In the genomic region with DNA sequence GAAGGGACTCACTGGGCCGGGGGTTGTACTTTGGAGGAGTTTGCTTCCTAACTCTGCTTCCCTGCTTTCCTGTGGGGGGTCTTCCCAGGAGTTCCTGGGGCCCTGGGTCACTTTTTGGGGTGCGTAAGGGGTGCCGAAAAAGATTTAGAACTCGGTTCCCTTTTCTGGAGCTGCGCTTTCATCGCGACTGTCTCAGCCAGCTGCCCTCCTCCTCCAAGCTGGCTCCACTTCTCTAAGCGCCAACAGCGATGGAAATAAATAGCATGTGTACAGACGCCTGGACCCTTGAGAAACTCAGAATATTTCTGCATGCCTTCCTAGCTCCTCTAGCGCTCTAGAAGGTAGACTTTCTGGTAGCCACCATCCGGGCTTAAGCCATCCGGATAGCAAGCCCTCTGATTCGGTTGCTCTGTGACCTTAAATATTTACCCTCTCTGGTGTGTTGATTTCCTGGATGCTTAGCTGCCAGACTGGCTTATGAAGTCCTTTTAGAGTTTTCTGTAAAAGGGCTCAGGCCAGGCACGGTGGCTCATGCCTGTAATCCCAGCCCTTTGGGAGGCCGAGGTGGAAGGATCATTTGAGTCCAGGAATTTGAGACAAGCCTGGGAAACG, we compare ENCODE assay signal across 11 cellular contexts. TPM values are rescaled to one million over a fixed set of nuclear protein-coding genes. Genes with fewer than 3 reads are reported as not detected.
DNase-seq lines count a peak whose midpoint lies in the region; ATAC-seq, FAIRE-seq and TF ChIP-seq lines count a peak whose summit lies in the region.
"Not testable (repeated sequence)": the region's sequence is repeated elsewhere in the genome, so short reads cannot be mapped to it uniquely, and the experiment has no call there.
"Had no signal": no experiment of that assay in that cellular context is flagged by ENCODE, and none has a peak within 500 bp of the region (broad histone marks: within the 10 kb centered on the region; RNA-seq: fewer than 3 reads in every experiment).

No MANE protein-coding gene starts in this region.

- H3K27ac ChIP-seq in A549; OCI-LY7 (ENCODE audit: low read depth, low read length, poor library complexity, severe bottlenecking); GM12878 (ENCODE audit: control insufficient read depth, insufficient read depth); heart left ventricle; right lobe of liver: not testable (repeated sequence)

- intact Hi-C loops in OCI-LY7 (cut with micrococcal nuclease; ENCODE audit: unreplicated experiment); GM12878 (cut with micrococcal nuclease; ENCODE audit: unreplicated experiment); heart left ventricle (cut with DNase I); right lobe of liver (cut with DNase I): not testable (repeated sequence)

- not testable (repeated sequence) for TF ChIP-seq RAD21 in A549 (conservative IDR thresholded peaks at IDR 0.05 in 1 of 2, IDR thresholded peaks at IDR 0.05 in 1 of 2); GM12878 (IDR thresholded peaks at IDR 0.05; ENCODE audit: insufficient read depth, low read depth, low read length)

- not testable (repeated sequence) for H3K27ac Mint-ChIP-seq in stimulated activated memory B cell treated with anti-CD40 and anti-IgM and Interleukin-4, amounts not matched to agents 10 μg/mL and 1 μg/mL and 100 μg/mL, for 72 hours

- SMC1A ChIA-PET in GM12878 (lab: Charles Lee; ENCODE audit: uncharacterized antibody, unreplicated experiment) = not testable (repeated sequence)

- not testable (repeated sequence) for FAIRE-seq in A549 (lab: Jason Lieb, UNC); GM12878 (lab: Jason Lieb, UNC)
- peak; percentile 18 for FAIRE-seq in GM19239 (lab: Jason Lieb, UNC)

- not testable (repeated sequence) for H3K9me2 ChIP-seq in OCI-LY7 (ENCODE audit: insufficient read depth, low read length)

- not testable (repeated sequence) for H3K36me3 ChIP-seq in OCI-LY7 (ENCODE audit: insufficient read depth, low read length); GM12878 (ENCODE audit: control insufficient read depth in 2 of 2, insufficient read depth in 2 of 2, low read length in 1 of 2); heart left ventricle; right lobe of liver

- H3K9me3 Mint-ChIP-seq in stimulated activated memory B cell treated with anti-CD40 and anti-IgM and Interleukin-4, amounts not matched to agents 10 μg/mL and 1 μg/mL and 100 μg/mL, for 72 hours = not testable (repeated sequence)

- ATAC-seq in A549 = peak; percentile 27 to 36; a peak in 5 of 6 replicates
- ATAC-seq in HG02588 (IDR thresholded peaks at IDR 0.05; ENCODE audit: unreplicated experiment) = peak; percentile 2
- peak; percentile 38 for ATAC-seq in GM12878
- ATAC-seq in heart left ventricle = peak in 3 of 4 donors; percentile 3 to 33 (median 17)
- peak; percentile 49 to 68 (median 62) for ATAC-seq in right lobe of liver
- ATAC-seq in stimulated activated memory B cell treated with anti-CD40 and anti-IgM and Interleukin-4, amounts not matched to agents 10 μg/mL and 1 μg/mL and 100 μg/mL, for 72 hours = peak; percentile 52

- not testable (repeated sequence) for H3K9me3 ChIP-seq in A549; OCI-LY7 (ENCODE audit: low read length); GM12878 (replicated peaks; ENCODE audit: control insufficient read depth, insufficient read depth, low read length); heart left ventricle; right lobe of liver

- TF ChIP-seq CTCF in A549 (IDR thresholded peaks at IDR 0.05); OCI-LY7 (conservative IDR thresholded peaks at IDR 0.05; ENCODE audit: low read length); GM12878 (IDR thresholded peaks at IDR 0.05 in 2 of 3, conservative IDR thresholded peaks at IDR 0.05 in 1 of 3; ENCODE audit: control insufficient read depth in 2 of 3, extremely low read depth in 1 of 3, insufficient read depth in 1 of 3, low read depth in 3 of 3, low read length in 3 of 3); heart left ventricle (IDR thresholded peaks at IDR 0.05); right lobe of liver (IDR thresholded peaks at IDR 0.05): not testable (repeated sequence)

- not testable (repeated sequence) for H4K20me1 ChIP-seq in OCI-LY7 (ENCODE audit: insufficient read depth, low read length); GM12878 (ENCODE audit: control insufficient read depth, insufficient read depth)

- H3K4me1 ChIP-seq in A549 = peaks cover 26% of the 10 kb centered on the region
- H3K4me1 ChIP-seq in OCI-LY7 (ENCODE audit: insufficient read depth, low read length, poor library complexity, severe bottlenecking); GM12878 (ENCODE audit: control insufficient read depth, insufficient read depth, low read length); heart left ventricle; right lobe of liver: not testable (repeated sequence)

- not testable (repeated sequence) for TF ChIP-seq POLR2A in A549 (IDR thresholded peaks at IDR 0.05; ENCODE audit: low read length); GM12878 (IDR thresholded peaks at IDR 0.05; ENCODE audit: low read depth, low read length); heart left ventricle (IDR thresholded peaks at IDR 0.05); right lobe of liver (IDR thresholded peaks at IDR 0.05)

- not testable (repeated sequence) for TF ChIP-seq EP300 in A549 (IDR thresholded peaks at IDR 0.05); GM12878 (IDR thresholded peaks at IDR 0.05; ENCODE audit: borderline replicate concordance in 1 of 2, control insufficient read depth in 1 of 2, low read depth in 2 of 2, low read length in 2 of 2)

- peaks cover 15% of the 10 kb centered on the region for H3K4me1 Mint-ChIP-seq in stimulated activated memory B cell treated with anti-CD40 and anti-IgM and Interleukin-4, amounts not matched to agents 10 μg/mL and 1 μg/mL and 100 μg/mL, for 72 hours

- H3K27me3 ChIP-seq in GM12878 (replicated peaks in 1 of 2; ENCODE audit: control insufficient read depth in 2 of 2, insufficient read depth in 2 of 2, low read length in 1 of 2); heart left ventricle; right lobe of liver: not testable (repeated sequence)

- H3K4me2 ChIP-seq in A549; OCI-LY7 (ENCODE audit: low read length); GM12878 (ENCODE audit: control insufficient read depth, insufficient read depth): not testable (repeated sequence)

- not testable (repeated sequence) for H3K79me2 ChIP-seq in OCI-LY7 (ENCODE audit: insufficient read depth, low read depth, low read length); GM12878 (ENCODE audit: control insufficient read depth, insufficient read depth, low read length)

- H3K9ac ChIP-seq in GM12878 (ENCODE audit: control insufficient read depth, insufficient read depth, low read length) = not testable (repeated sequence)

- WGBS in A549 (ENCODE audit: missing lambda C conversion rate) = no CpG with 5 or more reads among the region's 17 CpGs
- WGBS in GM12878 (ENCODE audit: insufficient coverage, insufficient replicate concordance, low lambda C conversion rate, missing lambda C conversion rate) = no CpG with 5 or more reads among the region's 17 CpGs
- no CpG with 5 or more reads among the region's 17 CpGs for WGBS in heart left ventricle, 4 donors
- no CpG with 5 or more reads among the region's 17 CpGs for WGBS in right lobe of liver (ENCODE audit: insufficient coverage, low coverage, low lambda C conversion rate, missing lambda C conversion rate)

- not testable (repeated sequence) for DNase-seq in A549 (ENCODE audit: low read depth in 1 of 2, low spot score in 1 of 2); GM19239 (ENCODE audit: insufficient read length, low spot score); OCI-LY7 (ENCODE audit: low spot score); GM12878 (ENCODE audit: low read depth, low spot score); heart left ventricle; right lobe of liver

- H3K4me3 Mint-ChIP-seq in stimulated activated memory B cell treated with anti-CD40 and anti-IgM and Interleukin-4, amounts not matched to agents 10 μg/mL and 1 μg/mL and 100 μg/mL, for 72 hours = not testable (repeated sequence)

- H3K4me3 ChIP-seq in A549; OCI-LY7 (ENCODE audit: low read depth, low read length, poor library complexity, severe bottlenecking); GM12878; heart left ventricle; right lobe of liver: not testable (repeated sequence)

- H3K36me3 Mint-ChIP-seq in stimulated activated memory B cell treated with anti-CD40 and anti-IgM and Interleukin-4, amounts not matched to agents 10 μg/mL and 1 μg/mL and 100 μg/mL, for 72 hours = not testable (repeated sequence)

- RAD21 ChIA-PET in GM12878 (lab: Charles Lee; ENCODE audit: unreplicated experiment) = not testable (repeated sequence)

- not testable (repeated sequence) for H3K27me3 Mint-ChIP-seq in stimulated activated memory B cell treated with anti-CD40 and anti-IgM and Interleukin-4, amounts not matched to agents 10 μg/mL and 1 μg/mL and 100 μg/mL, for 72 hours

- in situ Hi-C loops in GM12878 (cut with MboI) = not testable (repeated sequence)

- CTCF ChIA-PET in A549 (lab: Yijun Ruan, JAX); OCI-LY7 (lab: Charles Lee; ENCODE audit: unreplicated experiment); GM12878 (lab: Yijun Ruan, JAX): not testable (repeated sequence)

- BruUV-seq in OCI-LY7 (replicated peaks; lab: Mats Ljungman, UMichigan) (TSS peak; percentile 57), GM12878 (replicated peaks; lab: Mats Ljungman, UMichigan) (TSS peak; percentile 78)

- POLR2A ChIA-PET in A549 (lab: Yijun Ruan, JAX); OCI-LY7 (lab: Charles Lee); GM12878 (lab: Charles Lee): not testable (repeated sequence)

- H2AFZ ChIP-seq in OCI-LY7 (ENCODE audit: low read length); GM12878 (ENCODE audit: control insufficient read depth, low read depth, low read length): not testable (repeated sequence)

RNA-seq across cellular contexts. Expression of a gene that starts 0.9 kb away (rescaled TPM):
- 11.2 and 13.4 TPM in 2 replicates for polyA plus RNA-seq in A549 (2011; rRNA removed)
- polyA plus RNA-seq in A549 (2012; cell fraction: cytosol; rRNA removed) = 31.2 and 39.4 TPM in 2 replicates
- 124 and 146 TPM in 2 replicates for polyA plus RNA-seq in A549 (2012; cell fraction: nucleus; rRNA removed)
- polyA plus RNA-seq in A549 (2017; fragmentation: RNase III; extraction: RNeasy Plus Mini Kit Qiagen cat#74134 plus additional on column Dnase treatment) = 52.7 to 59.1 TPM (median 52.7 TPM) in 3 replicates
- polyA minus RNA-seq in A549 (2011; rRNA and poly(A)+ RNA removed) = 30.9 and 46.6 TPM in 2 replicates
- total RNA-seq in OCI-LY7 (2014; rRNA removed; shearing (Covaris generic)) = 9.6 and 13.5 TPM in 2 replicates
- 26.1 and 27.8 TPM in 2 replicates for total RNA-seq in OCI-LY7 (2022)
- 43.2 and 45.9 TPM in 2 replicates for total RNA-seq in GM12878 (2013; cell fraction: nucleolus; rRNA removed)
- 8.1 and 14.3 TPM in 2 replicates for total RNA-seq in GM12878 (2014; rRNA removed)
- 5.0 and 5.9 TPM in 2 replicates for total RNA-seq in GM12878 (2014; rRNA removed; fragmentation: Illumina TruSeq; extraction: Trizol)
- total RNA-seq in GM12878 (2021) = 21.9 and 31.0 TPM in 2 replicates
- polyA plus RNA-seq in GM12878 (2011; ENCODE audit: low read depth) = 9.2 TPM
- 2.8 and 7.7 TPM in 2 replicates for polyA plus RNA-seq in GM12878 (2011; rRNA removed)
- polyA plus RNA-seq in GM12878 (2011; cell fraction: cytosol; rRNA removed) = 9.6 and 10.5 TPM in 2 replicates
- polyA plus RNA-seq in GM12878 (2011; cell fraction: nucleus; rRNA removed) = 35.6 and 43.5 TPM in 2 replicates
- 11.5 and 15.8 TPM in 2 replicates for polyA plus RNA-seq in GM12878 (2012)
- polyA plus RNA-seq in GM12878 (2014; fragmentation: Illumina TruSeq; extraction: Trizol) = 1.1 and 5.9 TPM in 2 replicates
- 1 to 10 TPM in 1 of 2 experiments, under 1 TPM in 1; 0.14 to 1.2 TPM for polyA plus RNA-seq in GM12878 (2014; fragmentation: Nextera tagmentation; extraction: Ambion mirVana)
- 14.2 and 19.5 TPM in 2 replicates for polyA plus RNA-seq in GM12878 (2014; rRNA removed)
- 10 to 100 TPM; 17.3 TPM for polyA plus RNA-seq in GM12878 (2016; fragmentation: Nextera tagmentation; extraction: Ambion mirVana)
- polyA minus RNA-seq in GM12878 (2011; rRNA and poly(A)+ RNA removed) = 9.5 and 12.5 TPM in 2 replicates
- 13.0 and 18.3 TPM in 2 replicates for polyA minus RNA-seq in GM12878 (2011; cell fraction: cytosol; rRNA and poly(A)+ RNA removed)
- polyA minus RNA-seq in GM12878 (2011; cell fraction: nucleus; rRNA and poly(A)+ RNA removed) = 11.1 and 23.8 TPM in 2 replicates
- total RNA-seq in heart left ventricle = 10 to 100 TPM in 4 of 9 donors, 1 to 10 TPM in 5; 6.2 to 23.0 (median 8.8) TPM
- 10 to 100 TPM; 13.8 to 14.6 TPM for polyA plus RNA-seq in heart left ventricle
- 10 to 100 TPM in 4 of 6 experiments, 1 to 10 TPM in 2; 8.9 to 16.8 (median 11.1) TPM for total RNA-seq in right lobe of liver

RNA-seq across cellular contexts. Expression of a gene that starts 37.6 kb away (rescaled TPM):
- polyA plus RNA-seq in A549 (2011; rRNA removed) = 26.5 and 38.6 TPM in 2 replicates
- polyA plus RNA-seq in A549 (2012; cell fraction: cytosol; rRNA removed) = 23.7 and 28.6 TPM in 2 replicates
- 31.7 and 32.8 TPM in 2 replicates for polyA plus RNA-seq in A549 (2012; cell fraction: nucleus; rRNA removed)
- 19.5 to 21.4 TPM (median 20.1 TPM) in 3 replicates for polyA plus RNA-seq in A549 (2017; fragmentation: RNase III; extraction: RNeasy Plus Mini Kit Qiagen cat#74134 plus additional on column Dnase treatment)
- polyA minus RNA-seq in A549 (2011; rRNA and poly(A)+ RNA removed) = 80.6 and 90.3 TPM in 2 replicates
- total RNA-seq in OCI-LY7 (2014; rRNA removed; shearing (Covaris generic)) = 0.98 and 2.0 TPM in 2 replicates
- 0.48 and 0.57 TPM in 2 replicates for total RNA-seq in OCI-LY7 (2022)
- 0.25 and 0.29 TPM in 2 replicates for total RNA-seq in GM12878 (2013; cell fraction: nucleolus; rRNA removed)
- total RNA-seq in GM12878 (2014; rRNA removed) = 3.0 and 5.2 TPM in 2 replicates
- 2.7 and 3.3 TPM in 2 replicates for total RNA-seq in GM12878 (2014; rRNA removed; fragmentation: Illumina TruSeq; extraction: Trizol)
- total RNA-seq in GM12878 (2021) = 2.2 and 3.0 TPM in 2 replicates
- polyA plus RNA-seq in GM12878 (2011; ENCODE audit: low read depth) = 9.5 TPM
- 0.07 and 0.39 TPM in 2 replicates for polyA plus RNA-seq in GM12878 (2011; rRNA removed)
- 0.21 and 0.22 TPM in 2 replicates for polyA plus RNA-seq in GM12878 (2011; cell fraction: cytosol; rRNA removed)
- 0.16 and 0.31 TPM in 2 replicates for polyA plus RNA-seq in GM12878 (2011; cell fraction: nucleus; rRNA removed)
- polyA plus RNA-seq in GM12878 (2012) = 2.2 and 5.0 TPM in 2 replicates
- polyA plus RNA-seq in GM12878 (2014; fragmentation: Illumina TruSeq; extraction: Trizol) = 1.6 and 3.0 TPM in 2 replicates
- polyA plus RNA-seq in GM12878 (2014; fragmentation: Nextera tagmentation; extraction: Ambion mirVana) = 1 to 10 TPM; 2.0 to 5.1 TPM
- 0.90 and 2.0 TPM in 2 replicates for polyA plus RNA-seq in GM12878 (2014; rRNA removed)
- polyA plus RNA-seq in GM12878 (2016; fragmentation: Nextera tagmentation; extraction: Ambion mirVana) = 1 to 10 TPM; 1.6 to 2.9 TPM
- 1.2 and 1.4 TPM in 2 replicates for polyA minus RNA-seq in GM12878 (2011; rRNA and poly(A)+ RNA removed)
- 5.7 TPM in 1 of 2 replicates, not detected in the other for polyA minus RNA-seq in GM12878 (2011; cell fraction: cytosol; rRNA and poly(A)+ RNA removed)
- 0.29 TPM in 1 of 2 replicates, not detected in the other for polyA minus RNA-seq in GM12878 (2011; cell fraction: nucleus; rRNA and poly(A)+ RNA removed)
- total RNA-seq in heart left ventricle = 1 to 10 TPM in 1 of 9 donors, under 1 TPM in 5, not detected in 3; 0.24 to 8.1 (median 0.64) TPM
- polyA plus RNA-seq in heart left ventricle = 1 to 10 TPM in 1 of 2 donors, under 1 TPM in 1; 0.53 to 1.3 TPM
- 1 to 10 TPM in 1 of 6 experiments, under 1 TPM in 4, not detected in 1; 0.27 to 2.8 (median 0.62) TPM for total RNA-seq in right lobe of liver

RNA-seq across cellular contexts. Expression of a gene that starts 48.0 kb away (rescaled TPM):
- polyA plus RNA-seq in A549 (2011; rRNA removed) (2.2 and 2.3 TPM in 2 replicates), A549 (2017; fragmentation: RNase III; extraction: RNeasy Plus Mini Kit Qiagen cat#74134 plus additional on column Dnase treatment) (19.4 to 20.9 TPM (median 20.6 TPM) in 3 replicates), GM12878 (2011; rRNA removed) (0.16 TPM in 1 of 2 replicates, not detected in the other), GM12878 (2014; fragmentation: Illumina TruSeq; extraction: Trizol) (not detected in 2 replicates), GM12878 (2014; fragmentation: Nextera tagmentation; extraction: Ambion mirVana) (not detected), GM12878 (2014; rRNA removed) (not detected in 2 replicates), GM12878 (2016; fragmentation: Nextera tagmentation; extraction: Ambion mirVana) (under 1 TPM; 0.26 to 0.35 TPM), heart left ventricle (under 1 TPM; 0.19 to 0.24 TPM)
- 4.8 and 9.2 TPM in 2 replicates for polyA plus RNA-seq in A549 (2012; cell fraction: cytosol; rRNA removed)
- polyA plus RNA-seq in A549 (2012; cell fraction: nucleus; rRNA removed) = 8.1 and 12.2 TPM in 2 replicates
- polyA minus RNA-seq in A549 (2011; rRNA and poly(A)+ RNA removed) = 1.9 and 2.9 TPM in 2 replicates
- total RNA-seq in OCI-LY7 (2014; rRNA removed; shearing (Covaris generic)) = 1.2 and 3.4 TPM in 2 replicates
- total RNA-seq in OCI-LY7 (2022) (1.4 and 2.5 TPM in 2 replicates), GM12878 (2014; rRNA removed) (0.71 TPM in 1 of 2 replicates, not detected in the other), GM12878 (2014; rRNA removed; fragmentation: Illumina TruSeq; extraction: Trizol) (0.18 and 0.27 TPM in 2 replicates), GM12878 (2021) (0.72 and 1.3 TPM in 2 replicates), heart left ventricle (100 to 1,000 TPM in 1 of 9 donors, under 1 TPM in 2, not detected in 6; 0.32 to 238 (median 0.63) TPM), right lobe of liver (1 to 10 TPM in 1 of 6 experiments, under 1 TPM in 2, not detected in 3; 0.22 to 1.5 (median 0.51) TPM)
- 1.2 and 2.6 TPM in 2 replicates for total RNA-seq in GM12878 (2013; cell fraction: nucleolus; rRNA removed)
- not detected for polyA plus RNA-seq in GM12878 (2011; ENCODE audit: low read depth)
- not detected in 2 replicates for polyA plus RNA-seq in GM12878 (2011; cell fraction: cytosol; rRNA removed)
- 0.39 and 0.43 TPM in 2 replicates for polyA plus RNA-seq in GM12878 (2011; cell fraction: nucleus; rRNA removed)
- 0.09 and 0.10 TPM in 2 replicates for polyA plus RNA-seq in GM12878 (2012)
- 0.05 TPM in 1 of 2 replicates, not detected in the other for polyA minus RNA-seq in GM12878 (2011; rRNA and poly(A)+ RNA removed)
- polyA minus RNA-seq in GM12878 (2011; cell fraction: cytosol; rRNA and poly(A)+ RNA removed) = not detected in 2 replicates
- polyA minus RNA-seq in GM12878 (2011; cell fraction: nucleus; rRNA and poly(A)+ RNA removed) = 1.5 and 3.5 TPM in 2 replicates
- polyA plus RNA-seq: BJ; CD4-positive, alpha-beta memory T cell; SK-N-SH had no signal

RNA-seq across cellular contexts. Expression of a gene that starts 52.9 kb away (rescaled TPM):
- polyA plus RNA-seq in A549 (2011; rRNA removed) (0.45 and 0.91 TPM in 2 replicates), A549 (2017; fragmentation: RNase III; extraction: RNeasy Plus Mini Kit Qiagen cat#74134 plus additional on column Dnase treatment) (0.79 to 1.0 TPM (median 1.0 TPM) in 3 replicates), GM12878 (2011; rRNA removed) (0.24 TPM in 2 replicates), GM12878 (2014; fragmentation: Illumina TruSeq; extraction: Trizol) (0.21 and 0.25 TPM in 2 replicates), GM12878 (2014; fragmentation: Nextera tagmentation; extraction: Ambion mirVana) (under 1 TPM in 1 of 2 experiments, not detected in 1; 0.11 TPM), GM12878 (2014; rRNA removed) (0.08 and 0.29 TPM in 2 replicates), GM12878 (2016; fragmentation: Nextera tagmentation; extraction: Ambion mirVana) (under 1 TPM; 0.63 to 0.79 TPM), heart left ventricle (1 to 10 TPM; 1.1 to 1.6 TPM)
- polyA plus RNA-seq in A549 (2012; cell fraction: cytosol; rRNA removed) = 1.1 and 1.4 TPM in 2 replicates
- 1.7 and 2.3 TPM in 2 replicates for polyA plus RNA-seq in A549 (2012; cell fraction: nucleus; rRNA removed)
- 0.66 and 0.92 TPM in 2 replicates for polyA minus RNA-seq in A549 (2011; rRNA and poly(A)+ RNA removed)
- total RNA-seq in OCI-LY7 (2014; rRNA removed; shearing (Covaris generic)) = 1.3 TPM in 1 of 2 replicates, not detected in the other
- total RNA-seq in OCI-LY7 (2022) (0.44 TPM in 1 of 2 replicates, not detected in the other), GM12878 (2014; rRNA removed) (0.34 and 0.65 TPM in 2 replicates), GM12878 (2014; rRNA removed; fragmentation: Illumina TruSeq; extraction: Trizol) (0.14 and 0.18 TPM in 2 replicates), GM12878 (2021) (0.41 and 0.72 TPM in 2 replicates), heart left ventricle (1 to 10 TPM in 1 of 9 donors, under 1 TPM in 8; 0.23 to 1.2 (median 0.67) TPM), right lobe of liver (1 to 10 TPM; 1.2 to 2.6 (median 1.2) TPM)
- total RNA-seq in GM12878 (2013; cell fraction: nucleolus; rRNA removed) = 0.33 TPM in 1 of 2 replicates, not detected in the other
- polyA plus RNA-seq in GM12878 (2011; ENCODE audit: low read depth) = not detected
- 0.51 and 0.57 TPM in 2 replicates for polyA plus RNA-seq in GM12878 (2011; cell fraction: cytosol; rRNA removed)
- polyA plus RNA-seq in GM12878 (2011; cell fraction: nucleus; rRNA removed) = 0.15 and 0.18 TPM in 2 replicates
- polyA plus RNA-seq in GM12878 (2012) = 0.18 and 0.39 TPM in 2 replicates
- polyA minus RNA-seq in GM12878 (2011; rRNA and poly(A)+ RNA removed) = 0.37 and 0.52 TPM in 2 replicates
- polyA minus RNA-seq in GM12878 (2011; cell fraction: cytosol; rRNA and poly(A)+ RNA removed) = not detected in 2 replicates
- not detected in 2 replicates for polyA minus RNA-seq in GM12878 (2011; cell fraction: nucleus; rRNA and poly(A)+ RNA removed)
- total RNA-seq: CD4-positive, alpha-beta memory T cell had no signal

Comparison
In these comparisons a context has a peak if more than half of its experiments do, and no peak if none do; other contexts are left out.
1. ATAC-seq: peak in every context shown above with its lines; median percentile 62 in right lobe of liver; 52 in stimulated activated memory B cell treated with anti-CD40 and anti-IgM and Interleukin-4, amounts not matched to agents 10 μg/mL and 1 μg/mL and 100 μg/mL, for 72 hours; 38 in GM12878; 32 in A549; 17 in heart left ventricle; 2 in HG02588.